ENCODE assay signal across 14 cellular contexts in the genomic region with DNA sequence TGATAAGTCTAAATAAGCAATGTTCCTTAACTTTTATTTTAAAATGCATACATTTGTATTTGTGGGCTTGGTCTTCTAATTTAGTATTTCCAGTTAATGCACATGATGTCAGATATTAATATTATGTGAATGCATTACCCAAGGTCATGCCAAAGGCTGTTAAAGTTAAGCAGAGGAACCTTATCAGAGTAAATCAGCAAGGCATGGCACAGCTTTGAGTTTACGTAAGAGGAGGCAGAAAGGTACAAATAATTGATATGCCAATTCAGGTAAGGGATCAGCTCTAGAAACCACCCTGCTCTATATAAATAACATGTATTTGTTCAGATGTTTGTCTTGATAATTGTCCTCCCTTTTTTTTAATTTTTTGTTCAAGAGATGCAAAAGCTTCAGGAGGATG.
DNase-seq lines count a peak whose midpoint lies in the region; ATAC-seq and TF ChIP-seq lines count a peak whose summit lies in the region.
"Had no signal": no experiment of that assay in that cellular context is flagged by ENCODE, and none has a peak within 500 bp of the region (broad histone marks: within the 10 kb centered on the region; RNA-seq: fewer than 3 reads in every experiment).

No MANE protein-coding gene starts in this region.

- in situ Hi-C loops in GM13976 (cut with MboI; ENCODE audit: low sequenced_read_pairs, unreplicated experiment), result no loop called here

- H3K27ac ChIP-seq in VCaP, result peak overlapping the region; percentile 9; the same call in 1 of the 2 replicates
- H3K27ac ChIP-seq: BLaER1 treated with 17β-estradiol and CSF1 and Interleukin-3, amounts not matched to agents 10 nM and 100 nM had no signal

- ATAC-seq in GM21423 (IDR thresholded peaks at IDR 0.05; ENCODE audit: unreplicated experiment), result no peak
- ATAC-seq: CD8-positive, alpha-beta T cell; GM12878; GM23338 had no signal

- TF ChIP-seq CTCF in LNCaP clone FGC (IDR thresholded peaks at IDR 0.05; ENCODE audit: control insufficient read depth, extremely low read depth, insufficient read depth) (no peak), VCaP (conservative IDR thresholded peaks at IDR 0.05) (no peak), GM13976 (IDR thresholded peaks at IDR 0.05; ENCODE audit: borderline replicate concordance, control extremely low read depth, extremely low read depth, insufficient read depth, missing control alignments) (no peak)

- no peak overlapping the region for H3K4me3 ChIP-seq in LNCaP clone FGC (ENCODE audit: low read depth, low read length)
- H3K4me3 ChIP-seq: BLaER1 treated with 17β-estradiol and CSF1 and Interleukin-3, amounts not matched to agents 10 nM and 100 nM; GM12878; GM23338 had no signal

- DNase-seq in NCI-H510A treated with DMSO at 0.1 percent for 48 hours (lab: John Stamatoyannopoulos, UW) (peak; percentile 46), NCI-H510A (lab: John Stamatoyannopoulos, UW) (no peak), LNCaP clone FGC (ENCODE audit: low read depth) (peak; percentile 55), GM13976 (ENCODE audit: low spot score) (no peak)
- DNase-seq: CD8-positive, alpha-beta T cell; DMS 273 treated with DMSO at 0.1 percent for 48 hours; DND-41; EL; HCEC 1CT had no signal

Comparison
In these comparisons a context has a peak if more than half of its experiments do, and no peak if none do; other contexts are left out.
1. DNase-seq: peak in NCI-H510A treated with DMSO at 0.1 percent for 48 hours (single experiment) and LNCaP clone FGC (single experiment); none in NCI-H510A (single experiment) and GM13976 (single experiment).